In genomic region chr16:86635181-86635580, GRCh38 we compare ENCODE assay signal across 26 cellular contexts. TPM values are rescaled to one million over a fixed set of nuclear protein-coding genes. Genes with fewer than 3 reads are reported as not detected.
DNase-seq lines count a peak whose midpoint lies in the region; ATAC-seq and TF ChIP-seq lines count a peak whose summit lies in the region.
"Had no signal": no experiment of that assay in that cellular context is flagged by ENCODE, and none has a peak within 500 bp of the region (broad histone marks: within the 10 kb centered on the region; RNA-seq: fewer than 3 reads in every experiment).

No MANE protein-coding gene starts in this region.

- no peaks in the 10 kb centered on the region for H3K36me3 ChIP-seq in SJCRH30
- H3K36me3 ChIP-seq in neuronal stem cell (replicated peaks in 1 of 2; ENCODE audit: control insufficient read depth in 2 of 2, insufficient read depth in 2 of 2, low read length in 2 of 2), result no peaks in the 10 kb centered on the region
- no peaks in the 10 kb centered on the region for H3K36me3 ChIP-seq in hepatocyte (replicated peaks; ENCODE audit: insufficient read depth, low read depth)
- no peaks in the 10 kb centered on the region for H3K36me3 ChIP-seq in left lung
- H3K36me3 ChIP-seq in CD4-positive, alpha-beta memory T cell (ENCODE audit: insufficient read depth, low read length), result no peaks in the 10 kb centered on the region
- H3K36me3 ChIP-seq: cardiac muscle cell, esophagus squamous epithelium, thyroid gland had no signal

- no peaks in the 10 kb centered on the region for H3K4me1 Mint-ChIP-seq in CD4-positive, alpha-beta memory T cell
- H3K4me1 Mint-ChIP-seq: memory B cell; stimulated activated effector memory CD8-positive, alpha-beta T cell treated with anti-CD3 and anti-CD28 coated beads, Interleukin-12 subunit alpha, Interleukin-12 subunit beta, amount 100 ng/mL, for 72 hours had no signal

- H3K4me2 ChIP-seq in neuronal stem cell (ENCODE audit: insufficient read depth, low read length, poor library complexity, severe bottlenecking) (no peak overlapping the region), hepatocyte (no peak overlapping the region)

- no peak overlapping the region for H3K14ac ChIP-seq in neuronal stem cell (ENCODE audit: low read length)

- no peak overlapping the region for H3K4ac ChIP-seq in neuronal stem cell (ENCODE audit: low read length)

- H3K9me3 Mint-ChIP-seq in CD4-positive, alpha-beta memory T cell, result no peaks in the 10 kb centered on the region
- H3K9me3 Mint-ChIP-seq: activated CD4-positive, alpha-beta memory T cell treated with anti-CD3 and anti-CD28 coated beads for 36 hours; activated T-cell treated with anti-CD3 and anti-CD28 coated beads, Interleukin-2, amount 50 U/mL, for 24 hours; CD8-positive, alpha-beta T cell; memory B cell; natural killer cell treated with Interleukin-12 subunit alpha and Interleukin-12 subunit beta and Interleukin-15 and Interleukin-18, amount 100 ng/mL, for 72 hours; stimulated activated effector memory CD8-positive, alpha-beta T cell treated with anti-CD3 and anti-CD28 coated beads, Interleukin-12 subunit alpha, Interleukin-12 subunit beta, amount 100 ng/mL, for 72 hours; T-helper 1 cell treated with Interleukin-12 subunit alpha and Interleukin-12 subunit beta and Interleukin-4 antibody, amounts not matched to agents 30 μg/mL and 1 μg/mL, for 36 hours had no signal

- no peak overlapping the region for H3K4me3 ChIP-seq in AG10803 (ENCODE audit: low read length)
- peak overlapping the region; percentile 17 for H3K4me3 ChIP-seq in SJCRH30
- no peak overlapping the region for H3K4me3 ChIP-seq in neuronal stem cell (ENCODE audit: low read length in 2 of 2)
- H3K4me3 ChIP-seq in hepatocyte, result no peak overlapping the region
- H3K4me3 ChIP-seq in left lung, result no peak overlapping the region
- H3K4me3 ChIP-seq in CD4-positive, alpha-beta memory T cell (ENCODE audit: low read length in 2 of 2), result no peak overlapping the region
- H3K4me3 ChIP-seq: cardiac muscle cell, esophagus squamous epithelium, thyroid gland had no signal

- CTCF ChIA-PET in CD4-positive, alpha-beta memory T cell (lab: Charles Lee; ENCODE audit: partially characterized antibody), result no interaction called here

- intact Hi-C loops in left lung (cut with DNase I), result no loop called here
- intact Hi-C loops in CD4-positive, alpha-beta memory T cell (cut with micrococcal nuclease), result no loop called here

- no peak overlapping the region for H2BK15ac ChIP-seq in neuronal stem cell (ENCODE audit: low read length)

- DNase-seq in AG10803 (ENCODE audit: low read depth) (peak; percentile 27), SJCRH30 (peak; percentile 67 to 75), dedifferentiated amniotic fluid mesenchymal stem cell (ENCODE audit: extremely low spot score) (peak; percentile 14), neuronal stem cell (ENCODE audit: low spot score) (no peak), hepatocyte (ENCODE audit: low spot score) (no peak), left lung (no peak), NCI-H446 (lab: John Stamatoyannopoulos, UW) (no peak)
- DNase-seq in CD4-positive, alpha-beta memory T cell, result no peak
- DNase-seq: activated CD4-positive, alpha-beta memory T cell treated with anti-CD3 and anti-CD28 coated beads for 36 hours; activated naive CD4-positive, alpha-beta T cell treated with anti-CD3 and anti-CD28 coated beads, Interleukin-2, amount 50 U/mL, for 16 hours; activated T-cell treated with anti-CD3 and anti-CD28 coated beads, Interleukin-2, amount 50 U/mL, for 24 hours; CD8-positive, alpha-beta T cell; DND-41; effector CD4-positive, alpha-beta T cell; esophagus squamous epithelium; hippocampal formation; kidney; NCI-H2029 treated with DMSO at 0.1 percent for 48 hours; NCI-H526; thyroid gland had no signal

- no peaks in the 10 kb centered on the region for H4K20me1 ChIP-seq in hepatocyte (ENCODE audit: insufficient read depth, poor library complexity, severe bottlenecking)

- no peak overlapping the region for H3K23ac ChIP-seq in neuronal stem cell (ENCODE audit: low read depth, low read length, poor library complexity)

- H3K9me2 ChIP-seq in hepatocyte (replicated peaks; ENCODE audit: insufficient read depth), result no peaks in the 10 kb centered on the region

- H3K9ac ChIP-seq in neuronal stem cell (ENCODE audit: low read depth, low read length, poor library complexity), result no peak overlapping the region

- no CpG with 5 or more reads among the region's 3 CpGs for WGBS in neuronal stem cell (ENCODE audit: extremely low coverage in 2 of 2, insufficient read length in 2 of 2, insufficient replicate concordance in 1 of 2), 2 donors
- WGBS in hepatocyte (ENCODE audit: low lambda C conversion rate, missing lambda C conversion rate), result 74% methylated on average over 3 of the region's 3 CpGs

- H3K9me3 ChIP-seq in SJCRH30 (replicated peaks) (no peaks in the 10 kb centered on the region), neuronal stem cell (replicated peaks in 1 of 2; ENCODE audit: control insufficient read depth in 2 of 2, insufficient read depth in 1 of 2, low read depth in 1 of 2, low read length in 2 of 2) (no peaks in the 10 kb centered on the region), hepatocyte (ENCODE audit: low read depth) (no peaks in the 10 kb centered on the region), left lung (no peaks in the 10 kb centered on the region)
- no peaks in the 10 kb centered on the region for H3K9me3 ChIP-seq in CD4-positive, alpha-beta memory T cell (ENCODE audit: control insufficient read depth in 1 of 2, low read length in 2 of 2)
- H3K9me3 ChIP-seq: esophagus squamous epithelium, thyroid gland had no signal

- H3K4me1 ChIP-seq in SJCRH30 (peaks cover 24% of the 10 kb centered on the region), neuronal stem cell (ENCODE audit: control insufficient read depth in 2 of 2, insufficient read depth in 1 of 2, low read depth in 1 of 2, low read length in 2 of 2) (peaks cover 3 to 7% of the 10 kb centered on the region in 2 donors), hepatocyte (ENCODE audit: insufficient read depth) (no peaks in the 10 kb centered on the region), left lung (no peaks in the 10 kb centered on the region)
- no peaks in the 10 kb centered on the region for H3K4me1 ChIP-seq in CD4-positive, alpha-beta memory T cell (ENCODE audit: insufficient read depth, low read length)
- H3K4me1 ChIP-seq: esophagus squamous epithelium, thyroid gland had no signal

- no peaks in the 10 kb centered on the region for H3K79me2 ChIP-seq in hepatocyte

- no peaks in the 10 kb centered on the region for H3K36me3 Mint-ChIP-seq in CD4-positive, alpha-beta memory T cell
- H3K36me3 Mint-ChIP-seq: activated CD4-positive, alpha-beta memory T cell treated with anti-CD3 and anti-CD28 coated beads for 36 hours; CD8-positive, alpha-beta T cell; memory B cell; natural killer cell treated with Interleukin-12 subunit alpha and Interleukin-12 subunit beta and Interleukin-15 and Interleukin-18, amount 100 ng/mL, for 72 hours; stimulated activated effector memory CD8-positive, alpha-beta T cell treated with anti-CD3 and anti-CD28 coated beads, Interleukin-12 subunit alpha, Interleukin-12 subunit beta, amount 100 ng/mL, for 72 hours had no signal

- POLR2A ChIA-PET in CD4-positive, alpha-beta memory T cell (lab: Charles Lee; ENCODE audit: partially characterized antibody), result interaction anchor here (0.6 kb wide), 1 partner anchor 810 kb away, joined by 3 read pairs; no protein-coding TSS in a partner anchor

- H2BK12ac ChIP-seq in neuronal stem cell (ENCODE audit: low read length), result no peak overlapping the region

- H3K4me3 Mint-ChIP-seq in CD4-positive, alpha-beta memory T cell, result no peak overlapping the region
- H3K4me3 Mint-ChIP-seq: activated CD4-positive, alpha-beta memory T cell treated with anti-CD3 and anti-CD28 coated beads for 36 hours; activated T-cell treated with anti-CD3 and anti-CD28 coated beads, Interleukin-2, amount 50 U/mL, for 24 hours; CD8-positive, alpha-beta T cell; memory B cell; natural killer cell treated with Interleukin-12 subunit alpha and Interleukin-12 subunit beta and Interleukin-15 and Interleukin-18, amount 100 ng/mL, for 72 hours; stimulated activated effector memory CD8-positive, alpha-beta T cell treated with anti-CD3 and anti-CD28 coated beads, Interleukin-12 subunit alpha, Interleukin-12 subunit beta, amount 100 ng/mL, for 72 hours; T-helper 1 cell treated with Interleukin-12 subunit alpha and Interleukin-12 subunit beta and Interleukin-4 antibody, amounts not matched to agents 30 μg/mL and 1 μg/mL, for 36 hours had no signal

- no peaks in the 10 kb centered on the region for H3K79me1 ChIP-seq in neuronal stem cell (ENCODE audit: low read depth, low read length)

- H3K27ac Mint-ChIP-seq in CD4-positive, alpha-beta memory T cell, result no peak overlapping the region
- H3K27ac Mint-ChIP-seq: activated CD4-positive, alpha-beta memory T cell treated with anti-CD3 and anti-CD28 coated beads for 36 hours; activated T-cell treated with anti-CD3 and anti-CD28 coated beads, Interleukin-2, amount 50 U/mL, for 24 hours; CD8-positive, alpha-beta T cell; memory B cell; natural killer cell treated with Interleukin-12 subunit alpha and Interleukin-12 subunit beta and Interleukin-15 and Interleukin-18, amount 100 ng/mL, for 72 hours; stimulated activated effector memory CD8-positive, alpha-beta T cell treated with anti-CD3 and anti-CD28 coated beads, Interleukin-12 subunit alpha, Interleukin-12 subunit beta, amount 100 ng/mL, for 72 hours; T-helper 1 cell treated with Interleukin-12 subunit alpha and Interleukin-12 subunit beta and Interleukin-4 antibody, amounts not matched to agents 30 μg/mL and 1 μg/mL, for 36 hours had no signal

- H3K18ac ChIP-seq in neuronal stem cell (ENCODE audit: low read length), result no peak overlapping the region

- H3K27me3 Mint-ChIP-seq in CD4-positive, alpha-beta memory T cell, result peaks cover 5 to 15% of the 10 kb centered on the region in 2 donors

- H2BK5ac ChIP-seq in neuronal stem cell (ENCODE audit: low read length), result no peak overlapping the region

- H3K27me3 ChIP-seq in SJCRH30, result no peaks in the 10 kb centered on the region
- peaks cover 0 to 3% (median 0%) of the 10 kb centered on the region in 3 experiments for H3K27me3 ChIP-seq in neuronal stem cell (ENCODE audit: control insufficient read depth in 3 of 3, insufficient read depth in 3 of 3, low read depth in 1 of 3, low read length in 3 of 3)
- H3K27me3 ChIP-seq in hepatocyte, result peaks cover 6% of the 10 kb centered on the region
- peaks cover 0 to 38% of the 10 kb centered on the region in 2 donors for H3K27me3 ChIP-seq in left lung
- H3K27me3 ChIP-seq in CD4-positive, alpha-beta memory T cell (ENCODE audit: insufficient read depth, low read length), result no peaks in the 10 kb centered on the region
- H3K27me3 ChIP-seq: cardiac muscle cell, thyroid gland had no signal

- H4K8ac ChIP-seq in neuronal stem cell (ENCODE audit: low read depth, low read length), result no peak overlapping the region

- H2BK120ac ChIP-seq in neuronal stem cell (ENCODE audit: low read depth, low read length), result no peak overlapping the region

- H3K27ac ChIP-seq in SJCRH30 (peak overlapping the region; percentile 20; the same call in 1 of the 2 replicates), neuronal stem cell (replicated peaks; ENCODE audit: low read length) (peak overlapping the region; percentile 71), hepatocyte (no peak overlapping the region), left lung (no peak overlapping the region)
- H3K27ac ChIP-seq in CD4-positive, alpha-beta memory T cell (ENCODE audit: low read depth, low read length), result no peak overlapping the region
- H3K27ac ChIP-seq: cardiac muscle cell, esophagus squamous epithelium, thyroid gland had no signal

- no peak overlapping the region for H4K91ac ChIP-seq in neuronal stem cell (ENCODE audit: low read depth, low read length, poor library complexity)

- H2AFZ ChIP-seq in neuronal stem cell (ENCODE audit: low read length) (no peak overlapping the region), hepatocyte (no peak overlapping the region)

- TF ChIP-seq CTCF in AG10803 (conservative IDR thresholded peaks at IDR 0.05; ENCODE audit: low read length), result no peak
- TF ChIP-seq CTCF in hepatocyte (IDR thresholded peaks at IDR 0.05; ENCODE audit: poor library complexity), result no peak
- no peak for TF ChIP-seq CTCF in left lung (IDR thresholded peaks at IDR 0.05)

- no peak overlapping the region for H2AK5ac ChIP-seq in neuronal stem cell (ENCODE audit: low read depth, low read length)

- ATAC-seq in left lung, result no peak
- ATAC-seq: CD8-positive, alpha-beta T cell; natural killer cell treated with Interleukin-12 subunit alpha and Interleukin-12 subunit beta and Interleukin-15 and Interleukin-18, amount 100 ng/mL, for 72 hours; Right ventricle myocardium inferior; stimulated activated effector memory CD8-positive, alpha-beta T cell treated with anti-CD3 and anti-CD28 coated beads, Interleukin-12 subunit alpha, Interleukin-12 subunit beta, amount 100 ng/mL, for 72 hours had no signal

RNA-seq across cellular contexts. Expression of gene FOXL1, which starts 56.8 kb away (rescaled TPM):
- 4.0 and 5.5 TPM in 2 replicates for total RNA-seq in SJCRH30 (2014; rRNA removed; shearing (Covaris generic))
- polyA plus RNA-seq in neuronal stem cell (2013, experiment 1 of 2), result 0.04 TPM
- 0.07 TPM for polyA plus RNA-seq in neuronal stem cell (2013, experiment 2 of 2)
- total RNA-seq in hepatocyte (2.0 and 3.1 TPM in 2 replicates), left lung (under 1 TPM; 0.99 TPM)
- 0.51 and 1.3 TPM in 2 replicates for polyA plus RNA-seq in hepatocyte
- total RNA-seq in CD4-positive, alpha-beta memory T cell, result not detected
- polyA plus RNA-seq in CD4-positive, alpha-beta memory T cell, result not detected
- total RNA-seq: activated CD4-positive, alpha-beta memory T cell treated with anti-CD3 and anti-CD28 coated beads for 36 hours; natural killer cell treated with Interleukin-12 subunit alpha and Interleukin-12 subunit beta and Interleukin-15 and Interleukin-18, amount 100 ng/mL, for 72 hours had no signal

Comparison
In these comparisons a context has a peak if more than half of its experiments do, and no peak if none do; other contexts are left out.
1. DNase-seq: peak in AG10803 (single experiment), SJCRH30 (2 of 2) and dedifferentiated amniotic fluid mesenchymal stem cell (single experiment); none in neuronal stem cell (single experiment), hepatocyte (single experiment), left lung (0 of 2), CD4-positive, alpha-beta memory T cell (0 of 5) and NCI-H446 (0 of 2).
2. H3K27ac ChIP-seq: peak in SJCRH30 (single experiment) and neuronal stem cell (single experiment); none in hepatocyte (single experiment), left lung (0 of 2) and CD4-positive, alpha-beta memory T cell (single experiment).